1 cellular context compared by ENCODE assay signal in the genomic region with DNA sequence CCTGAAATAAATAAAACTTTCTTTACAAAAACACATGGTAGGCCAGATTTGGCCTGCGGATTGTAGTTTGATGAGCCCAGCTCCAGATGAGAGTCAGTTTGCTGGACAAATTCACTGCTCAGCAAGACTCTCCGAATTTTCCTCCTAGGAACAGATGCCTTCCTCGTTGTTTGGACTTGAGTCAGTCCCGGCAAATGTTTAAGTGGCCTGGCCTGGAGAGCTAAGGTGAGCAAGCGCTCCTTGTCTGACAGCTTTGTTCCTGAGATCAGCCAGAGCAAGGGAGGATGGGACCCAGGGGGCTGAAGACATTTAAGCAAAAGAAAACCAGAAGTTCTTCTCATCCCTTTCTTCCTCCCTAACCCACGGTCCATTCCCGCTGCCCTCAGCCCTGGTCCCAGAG.
TF ChIP-seq lines count a peak whose summit lies in the region.

No MANE protein-coding gene starts in this region.

TF ChIP-seq in WTC11, 78 proteins besides CTCF, POLR2A, EP300 and RAD21 (continued from another document):
- no peak for TF ChIP-seq E2F5 (CRISPR knock-in tag; IDR thresholded peaks at IDR 0.05)
- TF ChIP-seq NFE2L1 (CRISPR knock-in tag; IDR thresholded peaks at IDR 0.05), result no peak
- TF ChIP-seq SP1 (CRISPR knock-in tag; conservative IDR thresholded peaks at IDR 0.05), result no peak
- TF ChIP-seq, protein P1, sequence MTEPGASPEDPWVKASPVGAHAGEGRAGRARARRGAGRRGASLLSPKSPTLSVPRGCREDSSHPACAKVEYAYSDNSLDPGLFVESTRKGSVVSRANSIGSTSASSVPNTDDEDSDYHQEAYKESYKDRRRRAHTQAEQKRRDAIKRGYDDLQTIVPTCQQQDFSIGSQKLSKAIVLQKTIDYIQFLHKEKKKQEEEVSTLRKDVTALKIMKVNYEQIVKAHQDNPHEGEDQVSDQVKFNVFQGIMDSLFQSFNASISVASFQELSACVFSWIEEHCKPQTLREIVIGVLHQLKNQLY (CRISPR knock-in tag; IDR thresholded peaks at IDR 0.05), result no peak
- no peak for TF ChIP-seq ZNF219 (CRISPR knock-in tag; IDR thresholded peaks at IDR 0.05; ENCODE audit: borderline replicate concordance)
- no peak for TF ChIP-seq STAT6 (CRISPR knock-in tag; conservative IDR thresholded peaks at IDR 0.05; ENCODE audit: low read depth)
- TF ChIP-seq MAX (CRISPR knock-in tag; IDR thresholded peaks at IDR 0.05), result no peak
- TF ChIP-seq ELF4 (CRISPR knock-in tag; IDR thresholded peaks at IDR 0.05; ENCODE audit: low read depth), result no peak
- no peak for TF ChIP-seq NR3C1 (CRISPR knock-in tag; conservative IDR thresholded peaks at IDR 0.05; ENCODE audit: low read depth)
- no peak for TF ChIP-seq RORB (CRISPR knock-in tag; IDR thresholded peaks at IDR 0.05)
- no peak for TF ChIP-seq RELA (CRISPR knock-in tag; IDR thresholded peaks at IDR 0.05; ENCODE audit: borderline replicate concordance)
- no peak for TF ChIP-seq ZBTB43 (CRISPR knock-in tag; IDR thresholded peaks at IDR 0.05)
- TF ChIP-seq SMAD4 (CRISPR knock-in tag; IDR thresholded peaks at IDR 0.05), result no peak
- no peak for TF ChIP-seq ATF1 (CRISPR knock-in tag; IDR thresholded peaks at IDR 0.05)
TF ChIP-seq in WTC11: peak in this region for 0.
